In the genomic region with DNA sequence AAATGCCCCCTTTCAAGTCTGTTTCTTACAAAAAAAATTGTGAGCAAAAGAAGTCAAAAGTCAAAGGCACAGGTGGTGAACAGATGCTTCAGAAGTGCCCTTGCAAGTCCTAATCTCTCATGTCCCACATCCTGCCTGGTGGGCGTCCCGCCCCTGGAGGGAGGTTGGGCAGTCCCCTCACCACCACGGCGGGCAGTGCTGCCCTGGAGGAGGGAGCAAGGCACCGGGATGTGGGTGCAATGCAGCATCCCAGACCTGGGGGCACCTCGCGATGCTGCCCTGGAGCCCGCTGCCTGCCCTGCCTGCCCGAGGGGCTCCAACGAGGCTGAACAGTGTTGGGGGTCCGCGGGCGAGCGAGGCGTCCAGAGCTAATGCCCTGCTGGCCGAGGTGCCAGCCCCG, we compare ENCODE assay signal across 14 cellular contexts. TPM values are rescaled to one million over a fixed set of nuclear protein-coding genes. Genes with fewer than 3 reads are reported as not detected.
DNase-seq lines count a peak whose midpoint lies in the region; ATAC-seq, FAIRE-seq and TF ChIP-seq lines count a peak whose summit lies in the region.
"Had no signal": no experiment of that assay in that cellular context is flagged by ENCODE, and none has a peak within 500 bp of the region (broad histone marks: within the 10 kb centered on the region; RNA-seq: fewer than 3 reads in every experiment).

No MANE protein-coding gene starts in this region.

- H3K27ac ChIP-seq in CD8-positive, alpha-beta T cell (ENCODE audit: low read depth, low read length), result no peak overlapping the region
- H3K27ac ChIP-seq in H9 (ENCODE audit: insufficient read length, low read depth, low read length) (no peak overlapping the region), H1 (ENCODE audit: low read depth, low read length) (no peak overlapping the region), colonic mucosa (no peak overlapping the region)
- H3K27ac ChIP-seq: brain microvascular endothelial cell, parathyroid adenoma had no signal

- no peaks in the 10 kb centered on the region for H3K27me3 ChIP-seq in CD8-positive, alpha-beta T cell (ENCODE audit: insufficient read depth, low read length)
- H3K27me3 ChIP-seq in H9 (ENCODE audit: insufficient read depth, low read length) (peaks cover 9% of the 10 kb centered on the region; the same call in 1 of the 2 replicates), H1 (replicated peaks in 1 of 4; ENCODE audit: control insufficient read depth in 3 of 4, extremely low read depth in 1 of 4, insufficient read depth in 3 of 4, low read length in 3 of 4) (peaks cover 10 to 42% (median 31%) of the 10 kb centered on the region in 4 experiments), colonic mucosa (peaks cover 17% of the 10 kb centered on the region)

- no peak for TF ChIP-seq CTCF in CD8-positive, alpha-beta T cell (IDR thresholded peaks at IDR 0.05)
- TF ChIP-seq CTCF in H9 (conservative IDR thresholded peaks at IDR 0.05), result no peak
- no peak for TF ChIP-seq CTCF in H1 (IDR thresholded peaks at IDR 0.05; ENCODE audit: control extremely low read depth in 1 of 3, insufficient read depth in 1 of 3, low read depth in 1 of 3, low read length in 3 of 3)
- no peak for TF ChIP-seq CTCF in colonic mucosa (IDR thresholded peaks at IDR 0.05)

- H3K27ac Mint-ChIP-seq in CD8-positive, alpha-beta T cell, result no peak overlapping the region
- no peak overlapping the region for H3K27ac Mint-ChIP-seq in H9
- H3K27ac Mint-ChIP-seq in naive thymus-derived CD8-positive, alpha-beta T cell, result peak overlapping the region in 7 of 10 donors; percentile 11 to 77 (median 36)
- H3K27ac Mint-ChIP-seq: CD4-positive, alpha-beta T cell had no signal

- no peak overlapping the region for H3K23ac ChIP-seq in H9 (ENCODE audit: insufficient read length, low read depth, low read length)
- no peak overlapping the region for H3K23ac ChIP-seq in H1 (ENCODE audit: insufficient read length)

- POLR2A ChIA-PET in CD8-positive, alpha-beta T cell (lab: Charles Lee), result no interaction called here
- POLR2A ChIA-PET in H1 (lab: Charles Lee; ENCODE audit: partially characterized antibody), result interaction anchor here (1.4 kb wide), 1 partner anchor 13 kb away, joined by 3 read pairs; no protein-coding TSS in a partner anchor
- POLR2A ChIA-PET in naive thymus-derived CD8-positive, alpha-beta T cell (lab: Charles Lee), result no interaction called here

- H3K23me2 ChIP-seq in H9 (ENCODE audit: insufficient read length, low read depth, low read length, poor library complexity, severe bottlenecking) (peaks cover 9% of the 10 kb centered on the region), H1 (ENCODE audit: low read depth, low read length) (peaks cover 19% of the 10 kb centered on the region)

- H4K5ac ChIP-seq in H9 (ENCODE audit: insufficient read length, low read depth, low read length) (no peak overlapping the region), H1 (ENCODE audit: insufficient read length, low read depth, low read length) (no peak overlapping the region)

- no peak overlapping the region for H3K4ac ChIP-seq in H9 (ENCODE audit: low read depth, low read length)
- H3K4ac ChIP-seq in H1 (replicated peaks; ENCODE audit: insufficient read length, low read depth, low read length), result peak overlapping the region; percentile 51

- no peaks in the 10 kb centered on the region for H3K36me3 ChIP-seq in CD8-positive, alpha-beta T cell (ENCODE audit: insufficient read depth, low read length)
- H3K36me3 ChIP-seq in H1 (ENCODE audit: control insufficient read depth in 2 of 4, insufficient read depth in 4 of 4, low read length in 3 of 4) (no peaks in the 10 kb centered on the region), colonic mucosa (no peaks in the 10 kb centered on the region)
- H3K36me3 ChIP-seq: brain microvascular endothelial cell had no signal

- peaks cover 29% of the 10 kb centered on the region for H3K4me1 ChIP-seq in CD8-positive, alpha-beta T cell (ENCODE audit: insufficient read depth, low read length)
- H3K4me1 ChIP-seq in H9 (ENCODE audit: insufficient read depth, low read length) (no peaks in the 10 kb centered on the region), H1 (replicated peaks in 1 of 4; ENCODE audit: control insufficient read depth in 3 of 4, insufficient read depth in 4 of 4, low read length in 3 of 4) (peaks cover 0 to 4% (median under 1%) of the 10 kb centered on the region in 4 experiments; a peak in 6 of 7 replicates), colonic mucosa (no peaks in the 10 kb centered on the region)
- H3K4me1 ChIP-seq: parathyroid adenoma had no signal

- H2BK12ac ChIP-seq in H9 (ENCODE audit: insufficient read length, low read depth, low read length), result no peak overlapping the region
- H2BK12ac ChIP-seq in H1 (ENCODE audit: low read depth, low read length), result peak overlapping the region; percentile 50; the same call in 1 of the 2 replicates

- intact Hi-C loops in CD8-positive, alpha-beta T cell (cut with DNase I, micrococcal nuclease), result no loop called here
- intact Hi-C loops in colonic mucosa (cut with DNase I), result no loop called here

- no peak overlapping the region for H4K91ac ChIP-seq in H9 (ENCODE audit: insufficient read length, low read depth, low read length)
- H4K91ac ChIP-seq in H1 (replicated peaks; ENCODE audit: insufficient read length, low read length), result no peak overlapping the region

- WGBS in H9 (ENCODE audit: extremely low coverage, insufficient read length, low lambda C conversion rate), result no CpG with 5 or more reads among the region's 17 CpGs
- WGBS in H1 (ENCODE audit: extremely low coverage in 1 of 2, insufficient coverage in 1 of 2, insufficient read length in 1 of 2, insufficient replicate concordance in 2 of 2, low coverage in 1 of 2, low lambda C conversion rate in 2 of 2, missing lambda C conversion rate in 1 of 2), 2 experiments, result 30% methylated on average over 16 of the region's 17 CpGs; no CpG with 5 or more reads in 1 of the 2 experiments

- H2AFZ ChIP-seq in H9 (ENCODE audit: low read length) (no peak overlapping the region), H1 (ENCODE audit: low read length) (no peak overlapping the region)
- H2AFZ ChIP-seq: parathyroid adenoma had no signal

- H3K36me3 Mint-ChIP-seq in CD8-positive, alpha-beta T cell, result no peaks in the 10 kb centered on the region
- no peaks in the 10 kb centered on the region for H3K36me3 Mint-ChIP-seq in H9 (ENCODE audit: insufficient read depth in 1 of 3, low read depth in 3 of 3)
- no peaks in the 10 kb centered on the region for H3K36me3 Mint-ChIP-seq in naive thymus-derived CD8-positive, alpha-beta T cell

- H3T11ph ChIP-seq in H9 (ENCODE audit: low read length), result no peak overlapping the region

- H2BK15ac ChIP-seq in H9 (ENCODE audit: low read depth, low read length), result no peak overlapping the region
- no peak overlapping the region for H2BK15ac ChIP-seq in H1 (ENCODE audit: low read length)

- peak in 1 of 7 experiments; percentile 16 for DNase-seq in CD8-positive, alpha-beta T cell
- DNase-seq in H9, result no peak
- no peak for DNase-seq in H1 (ENCODE audit: low read depth in 1 of 2, low spot score in 2 of 2)
- peak in 7 of 10 donors; percentile 7 to 64 (median 40) for DNase-seq in naive thymus-derived CD8-positive, alpha-beta T cell
- no peak for DNase-seq in SHP77 (lab: John Stamatoyannopoulos, UW)
- DNase-seq in EL, result no peak
- DNase-seq in colonic mucosa, result no peak
- DNase-seq: activated gamma-delta T cell treated with Interleukin-2 at 50 U/mL for 16 hours; brain microvascular endothelial cell; CD4-positive, alpha-beta T cell; effector CD4-positive, alpha-beta T cell had no signal

- no peaks in the 10 kb centered on the region for H3K9me3 Mint-ChIP-seq in CD8-positive, alpha-beta T cell
- H3K9me3 Mint-ChIP-seq in H9, result no peaks in the 10 kb centered on the region
- peaks cover 0 to 6% (median 0%) of the 10 kb centered on the region in 9 donors for H3K9me3 Mint-ChIP-seq in naive thymus-derived CD8-positive, alpha-beta T cell
- H3K9me3 Mint-ChIP-seq: CD4-positive, alpha-beta T cell had no signal

- H3K4me2 ChIP-seq in H9 (ENCODE audit: insufficient read depth, insufficient read length, low read length) (peak overlapping the region; percentile 53), H1 (ENCODE audit: insufficient read depth in 1 of 2, low read depth in 2 of 2, low read length in 2 of 2) (peak overlapping the region; percentile 67 to 82)

- TF ChIP-seq POLR2A in H1 (IDR thresholded peaks at IDR 0.05; ENCODE audit: control extremely low read depth in 1 of 2, low read depth in 2 of 2, low read length in 2 of 2), result no peak

- H3K4me3 ChIP-seq in CD8-positive, alpha-beta T cell (ENCODE audit: low read depth, low read length), result peak overlapping the region; percentile 33
- H3K4me3 ChIP-seq in H1 (ENCODE audit: extremely low read depth in 1 of 4, insufficient read depth in 2 of 4, low read depth in 3 of 4, low read length in 4 of 4) (peak overlapping the region; percentile 30 to 60 (median 51); a peak in 7 of 8 replicates), colonic mucosa (no peak overlapping the region)
- H3K4me3 ChIP-seq: K562 had no signal

- no peak overlapping the region for H3K18ac ChIP-seq in H9 (ENCODE audit: insufficient read length, low read depth, low read length)
- H3K18ac ChIP-seq in H1 (ENCODE audit: extremely low read depth, low read length), result peak overlapping the region; percentile 78

- H3K9ac ChIP-seq in H9 (ENCODE audit: extremely low read depth, insufficient read length, low read length) (no peak overlapping the region), H1 (replicated peaks in 1 of 4; ENCODE audit: extremely low read depth in 1 of 4, low read depth in 3 of 4, low read length in 3 of 4) (no peak overlapping the region; a peak in 1 of 7 replicates), colonic mucosa (ENCODE audit: low read depth in 2 of 2, low read length in 2 of 2) (no peak overlapping the region)
- H3K9ac ChIP-seq: parathyroid adenoma had no signal

- TF ChIP-seq EP300 in H1 (IDR thresholded peaks at IDR 0.05; ENCODE audit: borderline replicate concordance in 1 of 2, low read depth in 2 of 2, low read length in 2 of 2), result no peak

- H3K79me2 ChIP-seq in H9 (ENCODE audit: insufficient read depth, low read length) (no peaks in the 10 kb centered on the region), H1 (ENCODE audit: control insufficient read depth in 1 of 2, insufficient read depth in 2 of 2, low read length in 2 of 2) (no peaks in the 10 kb centered on the region)
- H3K79me2 ChIP-seq: parathyroid adenoma had no signal

- H3K14ac ChIP-seq in H9 (ENCODE audit: insufficient read depth, low read length), result no peak overlapping the region
- no peak overlapping the region for H3K14ac ChIP-seq in H1 (ENCODE audit: insufficient read length)

- peak; percentile 26 for ATAC-seq in CD8-positive, alpha-beta T cell
- ATAC-seq in naive thymus-derived CD8-positive, alpha-beta T cell, result peak; percentile 53 to 91

- no peak overlapping the region for H4K8ac ChIP-seq in H9 (replicated peaks; ENCODE audit: insufficient read length, low read depth, low read length)
- no peak overlapping the region for H4K8ac ChIP-seq in H1 (ENCODE audit: extremely low read depth, insufficient read depth, low read length)

- TF ChIP-seq RAD21 in H1 (IDR thresholded peaks at IDR 0.05 in 1 of 2, conservative IDR thresholded peaks at IDR 0.05 in 1 of 2; ENCODE audit: low read depth in 2 of 2, low read length in 2 of 2), result no peak

- peaks cover 13% of the 10 kb centered on the region for H3K27me3 Mint-ChIP-seq in CD8-positive, alpha-beta T cell (ENCODE audit: low read depth)
- peaks cover 57% of the 10 kb centered on the region for H3K27me3 Mint-ChIP-seq in H9 (ENCODE audit: low read depth)
- H3K27me3 Mint-ChIP-seq in naive thymus-derived CD8-positive, alpha-beta T cell, result peaks cover 0 to 12% (median 5%) of the 10 kb centered on the region in 5 donors

- H3K79me1 ChIP-seq in H9 (ENCODE audit: insufficient read depth, low read depth, low read length, poor library complexity, severe bottlenecking) (no peaks in the 10 kb centered on the region), H1 (ENCODE audit: low read depth, low read length) (no peaks in the 10 kb centered on the region)

- H2BK120ac ChIP-seq in H9 (ENCODE audit: low read depth, low read length, poor library complexity, severe bottlenecking) (no peak overlapping the region), H1 (replicated peaks; ENCODE audit: low read depth, low read length) (no peak overlapping the region)

- CTCF ChIA-PET in CD8-positive, alpha-beta T cell (lab: Charles Lee), result no interaction called here
- CTCF ChIA-PET in H1 (lab: Charles Lee; ENCODE audit: partially characterized antibody), result interaction anchor here (0.8 to 12.0 kb wide), 11 partner anchors 11 to 93 kb away, joined by 3 to 99 read pairs (median 5); no protein-coding TSS in a partner anchor

- H2BK5ac ChIP-seq in H9 (ENCODE audit: insufficient read length, low read length), result no peak overlapping the region
- H2BK5ac ChIP-seq in H1 (ENCODE audit: low read depth, low read length), result no peak overlapping the region

- FAIRE-seq in H1 (lab: Jason Lieb, UNC), result no peak
- FAIRE-seq: K562 had no signal

- peak overlapping the region; percentile 16 for H3K4me3 Mint-ChIP-seq in CD8-positive, alpha-beta T cell
- H3K4me3 Mint-ChIP-seq in H9, result peak overlapping the region; percentile 49 to 73
- H3K4me3 Mint-ChIP-seq in naive thymus-derived CD8-positive, alpha-beta T cell, result peak overlapping the region; percentile 4 to 84 (median 72)
- H3K4me3 Mint-ChIP-seq: CD4-positive, alpha-beta T cell had no signal

- H3K9me3 ChIP-seq in CD8-positive, alpha-beta T cell (ENCODE audit: low read length), result no peaks in the 10 kb centered on the region
- H3K9me3 ChIP-seq in H9 (ENCODE audit: control insufficient read depth, low read depth, low read length) (no peaks in the 10 kb centered on the region), H1 (ENCODE audit: insufficient read depth in 2 of 2, low read depth in 1 of 2, low read length in 1 of 2) (no peaks in the 10 kb centered on the region), colonic mucosa (no peaks in the 10 kb centered on the region)

- H4K20me1 ChIP-seq in H9 (ENCODE audit: control insufficient read depth, insufficient read depth, insufficient read length) (peaks cover 2% of the 10 kb centered on the region), H1 (replicated peaks in 1 of 2; ENCODE audit: control insufficient read depth in 1 of 2, insufficient read depth in 2 of 2, low read length in 2 of 2) (peaks cover 0 to 10% of the 10 kb centered on the region in 2 experiments)

- no peak overlapping the region for H3K56ac ChIP-seq in H9 (ENCODE audit: insufficient read length, low read depth, low read length)
- H3K56ac ChIP-seq in H1 (replicated peaks; ENCODE audit: insufficient read length, low read depth, low read length), result no peak overlapping the region

- peaks cover 3% of the 10 kb centered on the region for H3K4me1 Mint-ChIP-seq in CD8-positive, alpha-beta T cell (ENCODE audit: low read depth)
- H3K4me1 Mint-ChIP-seq in H9, result peaks cover 8 to 9% of the 10 kb centered on the region in 2 experiments
- peaks cover 4 to 29% (median 11%) of the 10 kb centered on the region in 4 donors for H3K4me1 Mint-ChIP-seq in naive thymus-derived CD8-positive, alpha-beta T cell

- H2BK20ac ChIP-seq in H9 (ENCODE audit: low read depth, low read length, poor library complexity, severe bottlenecking), result no peak overlapping the region
- H2BK20ac ChIP-seq in H1 (ENCODE audit: low read length), result no peak overlapping the region

- H2AK5ac ChIP-seq in H9 (ENCODE audit: insufficient read length, low read length) (no peak overlapping the region), H1 (ENCODE audit: low read depth, low read length) (no peak overlapping the region)

RNA-seq across cellular contexts. Expression of a gene that starts 15.9 kb away (rescaled TPM):
- total RNA-seq in CD8-positive, alpha-beta T cell, result not detected
- total RNA-seq in H9 (2021) (not detected in 2 replicates), colonic mucosa (not detected)
- total RNA-seq in H1 (2021; fragmentation: NEBNext Ultra II Directional; extraction: Animal tissue kit (Norgen Biotek cat#: 25700)), result not detected in 2 replicates
- not detected in 2 replicates for polyA plus RNA-seq in H1 (2011; rRNA removed)
- polyA plus RNA-seq in H1 (2011; cell fraction: cytosol; rRNA removed), result not detected
- polyA plus RNA-seq in H1 (2011; cell fraction: nucleus; rRNA removed), result not detected
- not detected in 4 replicates for polyA plus RNA-seq in H1 (2012, experiment 1 of 2)
- polyA plus RNA-seq in H1 (2012, experiment 2 of 2), result not detected
- polyA plus RNA-seq in H1 (2013, experiment 1 of 2), result not detected
- polyA plus RNA-seq in H1 (2013, experiment 2 of 2), result not detected
- polyA minus RNA-seq in H1 (2011; rRNA and poly(A)+ RNA removed), result not detected in 2 replicates
- polyA minus RNA-seq in H1 (2011; cell fraction: cytosol; rRNA and poly(A)+ RNA removed), result not detected
- polyA minus RNA-seq in H1 (2011; cell fraction: nucleus; rRNA and poly(A)+ RNA removed), result not detected
- not detected for total RNA-seq in naive thymus-derived CD8-positive, alpha-beta T cell
- polyA plus RNA-seq in naive thymus-derived CD8-positive, alpha-beta T cell, result not detected
- total RNA-seq: CD4-positive, alpha-beta T cell; G401; K562 had no signal
- polyA plus RNA-seq: K562 had no signal

RNA-seq across cellular contexts. Expression of a gene that starts 29.5 kb away (rescaled TPM):
- not detected for total RNA-seq in CD8-positive, alpha-beta T cell
- not detected in 2 replicates for total RNA-seq in H9 (2021)
- total RNA-seq in H1 (2021; fragmentation: NEBNext Ultra II Directional; extraction: Animal tissue kit (Norgen Biotek cat#: 25700)), result not detected in 2 replicates
- not detected in 2 replicates for polyA plus RNA-seq in H1 (2011; rRNA removed)
- polyA plus RNA-seq in H1 (2011; cell fraction: cytosol; rRNA removed), result not detected
- not detected for polyA plus RNA-seq in H1 (2011; cell fraction: nucleus; rRNA removed)
- polyA plus RNA-seq in H1 (2012, experiment 1 of 2), result not detected in 4 replicates
- polyA plus RNA-seq in H1 (2012, experiment 2 of 2), result not detected
- polyA plus RNA-seq in H1 (2013, experiment 1 of 2), result 0.04 TPM
- polyA plus RNA-seq in H1 (2013, experiment 2 of 2), result not detected
- polyA minus RNA-seq in H1 (2011; rRNA and poly(A)+ RNA removed), result not detected in 2 replicates
- polyA minus RNA-seq in H1 (2011; cell fraction: cytosol; rRNA and poly(A)+ RNA removed), result not detected
- not detected for polyA minus RNA-seq in H1 (2011; cell fraction: nucleus; rRNA and poly(A)+ RNA removed)
- total RNA-seq in naive thymus-derived CD8-positive, alpha-beta T cell, result not detected
- polyA plus RNA-seq in naive thymus-derived CD8-positive, alpha-beta T cell, result not detected
- not detected for total RNA-seq in colonic mucosa
- total RNA-seq: CD4-positive, alpha-beta T cell; G401; K562 had no signal
- polyA plus RNA-seq: K562 had no signal

RNA-seq across cellular contexts. Expression of a gene that starts 37.6 kb away (rescaled TPM):
- 1 to 10 TPM; 7.7 to 9.4 TPM for total RNA-seq in CD8-positive, alpha-beta T cell
- total RNA-seq in H9 (2021) (11.1 and 16.1 TPM in 2 replicates), colonic mucosa (10 to 100 TPM; 34.0 to 69.5 TPM)
- total RNA-seq in H1 (2021; fragmentation: NEBNext Ultra II Directional; extraction: Animal tissue kit (Norgen Biotek cat#: 25700)), result 7.9 and 9.9 TPM in 2 replicates
- 3.4 and 6.0 TPM in 2 replicates for polyA plus RNA-seq in H1 (2011; rRNA removed)
- 5.8 TPM for polyA plus RNA-seq in H1 (2011; cell fraction: cytosol; rRNA removed)
- polyA plus RNA-seq in H1 (2011; cell fraction: nucleus; rRNA removed), result 19.5 TPM
- 3.8 to 7.3 TPM (median 6.6 TPM) in 4 replicates for polyA plus RNA-seq in H1 (2012, experiment 1 of 2)
- 4.9 TPM for polyA plus RNA-seq in H1 (2012, experiment 2 of 2)
- polyA plus RNA-seq in H1 (2013, experiment 1 of 2), result 3.3 TPM
- polyA plus RNA-seq in H1 (2013, experiment 2 of 2), result 2.9 TPM
- 4.3 and 5.5 TPM in 2 replicates for polyA minus RNA-seq in H1 (2011; rRNA and poly(A)+ RNA removed)
- polyA minus RNA-seq in H1 (2011; cell fraction: cytosol; rRNA and poly(A)+ RNA removed), result 9.7 TPM
- 13.0 TPM for polyA minus RNA-seq in H1 (2011; cell fraction: nucleus; rRNA and poly(A)+ RNA removed)
- 10 to 100 TPM; 17.8 to 18.3 TPM for total RNA-seq in naive thymus-derived CD8-positive, alpha-beta T cell
- polyA plus RNA-seq in naive thymus-derived CD8-positive, alpha-beta T cell, result 1 to 10 TPM; 4.4 to 5.5 (median 4.5) TPM

Comparison
In these comparisons a context has a peak if more than half of its experiments do, and no peak if none do; other contexts are left out.
1. DNase-seq: peak in naive thymus-derived CD8-positive, alpha-beta T cell (7 of 10); none in H9 (single experiment), H1 (0 of 2), SHP77 (0 of 2), EL (single experiment) and colonic mucosa (single experiment).
2. H3K27ac Mint-ChIP-seq: peak in naive thymus-derived CD8-positive, alpha-beta T cell (7 of 10); none in CD8-positive, alpha-beta T cell (single experiment) and H9 (0 of 3).
3. H3K4me3 Mint-ChIP-seq: peak in every context shown above with its lines; median percentile 72 in naive thymus-derived CD8-positive, alpha-beta T cell; 61 in H9; 16 in CD8-positive, alpha-beta T cell.